ENCODE assay signal across 1 cellular context in the genomic region with DNA sequence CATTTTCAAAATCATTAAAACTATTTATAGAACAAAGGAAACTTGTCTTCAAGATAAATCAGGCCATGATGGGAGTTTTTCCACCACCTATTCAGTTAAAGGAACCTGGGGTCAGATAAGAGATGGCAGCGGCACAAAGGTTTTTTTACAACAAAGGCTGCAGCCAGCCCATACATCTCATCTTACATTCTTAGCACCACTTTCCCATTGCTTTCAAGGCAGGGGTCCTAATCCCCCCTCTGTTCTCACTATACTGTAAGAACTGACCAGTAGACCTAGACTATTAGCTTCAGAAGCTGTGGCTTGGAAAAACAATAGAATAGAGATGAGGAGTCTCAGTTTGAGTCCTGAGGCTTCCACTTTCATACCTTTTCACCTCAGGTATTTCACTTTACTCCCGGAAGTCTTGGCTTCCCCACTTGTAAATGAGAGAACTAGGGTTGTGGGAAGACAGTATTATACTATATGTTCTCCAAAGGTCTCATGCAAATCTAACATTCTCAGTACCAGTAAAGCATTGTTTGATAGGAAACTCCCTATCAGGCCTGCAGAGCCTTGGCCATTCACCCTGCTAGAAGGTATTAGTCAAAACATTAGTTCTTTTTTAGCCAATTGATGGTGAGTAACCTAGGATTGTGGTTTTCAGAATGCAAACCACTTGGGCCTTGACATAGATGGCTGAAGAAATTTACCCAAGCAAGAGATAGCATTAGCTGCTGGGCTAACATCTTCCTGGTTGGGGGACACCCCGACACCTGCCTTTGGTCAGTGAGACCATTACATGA.
TF ChIP-seq lines count a peak whose summit lies in the region.

No MANE protein-coding gene starts in this region.

TF ChIP-seq in H1, 55 proteins besides CTCF, POLR2A, EP300 and RAD21 (continued from another document):
- no peak for TF ChIP-seq HDAC6 (IDR thresholded peaks at IDR 0.05; ENCODE audit: low read depth, low read length)
- no peak for TF ChIP-seq RBBP5 (IDR thresholded peaks at IDR 0.05; ENCODE audit: borderline replicate concordance, low read depth, low read length)
- no peak for TF ChIP-seq POLR2AphosphoS5 (IDR thresholded peaks at IDR 0.05; ENCODE audit: low read depth, low read length)
- no peak for TF ChIP-seq FOSL1 (IDR thresholded peaks at IDR 0.05; ENCODE audit: insufficient read depth, low read depth, low read length)
- no peak for TF ChIP-seq TBP (IDR thresholded peaks at IDR 0.05; ENCODE audit: low read depth, low read length)
- TF ChIP-seq CEBPB (IDR thresholded peaks at IDR 0.05; ENCODE audit: low read depth, low read length) = no peak
TF ChIP-seq in H1: peak in this region for 0.
